In the genomic region with DNA sequence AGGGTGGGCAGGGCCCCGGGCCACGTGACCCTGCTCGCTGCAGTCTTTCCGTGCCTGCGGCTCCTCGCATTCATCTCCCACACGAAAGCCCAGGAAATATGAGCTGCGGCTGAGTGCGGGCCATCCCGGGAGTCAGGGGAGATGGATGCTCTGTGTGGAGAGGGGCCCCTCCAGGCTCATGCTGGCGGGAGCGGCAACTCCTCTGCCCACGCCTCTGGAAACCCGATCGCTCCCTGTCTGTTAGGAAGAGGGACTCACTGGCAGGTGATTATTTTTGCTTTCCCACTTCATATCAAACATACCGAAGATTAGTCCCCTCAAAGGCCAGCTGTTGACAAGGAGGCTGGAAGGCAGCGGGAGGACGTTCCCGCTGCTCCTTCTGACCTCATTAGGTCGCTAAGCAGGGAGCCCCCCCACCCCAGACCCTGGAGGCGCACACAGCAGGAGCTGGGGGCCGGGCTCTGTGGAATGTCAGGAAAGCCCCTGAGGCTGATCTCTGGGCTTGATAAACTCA, we compare ENCODE assay signal across 1 cellular context.
A peak's percentile ranks its signal among the peaks of the same experiment; 100 is the strongest.
TF ChIP-seq lines count a peak whose summit lies in the region.

No MANE protein-coding gene starts in this region.

TF ChIP-seq in WTC11, 78 proteins besides CTCF, POLR2A, EP300 and RAD21:
- TF ChIP-seq, protein P1, sequence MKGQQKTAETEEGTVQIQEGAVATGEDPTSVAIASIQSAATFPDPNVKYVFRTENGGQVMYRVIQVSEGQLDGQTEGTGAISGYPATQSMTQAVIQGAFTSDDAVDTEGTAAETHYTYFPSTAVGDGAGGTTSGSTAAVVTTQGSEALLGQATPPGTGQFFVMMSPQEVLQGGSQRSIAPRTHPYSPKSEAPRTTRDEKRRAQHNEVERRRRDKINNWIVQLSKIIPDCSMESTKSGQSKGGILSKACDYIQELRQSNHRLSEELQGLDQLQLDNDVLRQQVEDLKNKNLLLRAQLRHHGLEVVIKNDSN (CRISPR knock-in tag; IDR thresholded peaks at IDR 0.05): peak; percentile 82
- TF ChIP-seq ETV6 (CRISPR knock-in tag; IDR thresholded peaks at IDR 0.05) (no peak), USF2 (CRISPR knock-in tag; IDR thresholded peaks at IDR 0.05) (peak; percentile 85)
- TF ChIP-seq, protein P2, sequence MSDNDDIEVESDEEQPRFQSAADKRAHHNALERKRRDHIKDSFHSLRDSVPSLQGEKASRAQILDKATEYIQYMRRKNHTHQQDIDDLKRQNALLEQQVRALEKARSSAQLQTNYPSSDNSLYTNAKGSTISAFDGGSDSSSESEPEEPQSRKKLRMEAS (CRISPR knock-in tag; IDR thresholded peaks at IDR 0.05): 0 out of 2 replicates have a peak, but pooled peaks have one; percentile 11
TF ChIP-seq in WTC11: peak in this region for 3.
